ENCODE assay signal across 16 cellular contexts in the genomic region with DNA sequence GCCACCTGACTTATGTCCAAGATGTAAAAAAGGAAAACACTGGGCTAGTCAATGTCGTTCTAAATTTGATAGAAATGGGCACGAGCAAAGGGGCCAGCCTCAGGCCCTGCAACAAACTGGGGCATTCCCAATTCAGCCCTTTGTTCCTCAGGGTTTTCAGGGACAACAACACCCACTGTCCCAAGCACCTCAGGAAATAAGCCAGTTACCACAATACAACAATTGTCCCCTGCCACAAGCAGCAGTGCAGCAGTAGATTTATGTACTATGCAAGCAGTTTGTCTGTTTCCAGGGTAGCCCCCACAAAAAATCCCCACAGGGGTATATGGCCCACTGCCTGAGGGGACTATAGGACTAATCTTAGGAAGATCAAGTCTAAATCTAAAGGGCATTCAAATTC. TPM values are rescaled to one million over a fixed set of nuclear protein-coding genes. Genes with fewer than 3 reads are reported as not detected.
A peak's percentile ranks its signal among the peaks of the same experiment; 100 is the strongest.
DNase-seq lines count a peak whose midpoint lies in the region; TF ChIP-seq lines count a peak whose summit lies in the region.
"Not testable (repeated sequence)": the region's sequence is repeated elsewhere in the genome, so short reads cannot be mapped to it uniquely, and the experiment has no call there.
"Had no signal": no experiment of that assay in that cellular context is flagged by ENCODE, and none has a peak within 500 bp of the region (broad histone marks: within the 10 kb centered on the region; RNA-seq: fewer than 3 reads in every experiment).

No MANE protein-coding gene starts in this region.

- peak overlapping the region; percentile 72 for H3K27ac ChIP-seq in cingulate gyrus (ENCODE audit: low read depth, low read length)
- H3K27ac ChIP-seq in temporal lobe (ENCODE audit: low read depth, low read length) = peak overlapping the region; percentile 82

- TF ChIP-seq CTCF in glutamatergic neuron (IDR thresholded peaks at IDR 0.05; ENCODE audit: partially characterized antibody, unreplicated experiment) = not testable (repeated sequence)

- H3K36me3 Mint-ChIP-seq in glutamatergic neuron (ENCODE audit: unreplicated experiment) = not testable (repeated sequence)

- H3K4me1 Mint-ChIP-seq in glutamatergic neuron (ENCODE audit: low read depth, unreplicated experiment) = peaks cover 27% of the 10 kb centered on the region

- H3K4me3 Mint-ChIP-seq in glutamatergic neuron (ENCODE audit: unreplicated experiment) = not testable (repeated sequence)

- H3K27ac Mint-ChIP-seq in glutamatergic neuron (ENCODE audit: unreplicated experiment) = peak overlapping the region; percentile 78

- DNase-seq in NCI-H69 (lab: John Stamatoyannopoulos, UW) = peak; percentile 55
- DNase-seq in glutamatergic neuron = not testable (repeated sequence)
- DNase-seq in inferior parietal cortex (ENCODE audit: extremely low spot score) = peak; percentile 31
- DNase-seq in midbrain (lab: John Stamatoyannopoulos, UW) = peak; percentile 44
- DNase-seq in putamen (ENCODE audit: low spot score) = peak; percentile 59

- not testable (repeated sequence) for H3K27me3 Mint-ChIP-seq in glutamatergic neuron (ENCODE audit: unreplicated experiment)

- H3K9me3 Mint-ChIP-seq in glutamatergic neuron (ENCODE audit: unreplicated experiment) = not testable (repeated sequence)

RNA-seq across cellular contexts. Expression of a gene that starts 21.1 kb away (rescaled TPM):
- 0.34 TPM for total RNA-seq in glutamatergic neuron (ENCODE audit: unreplicated experiment)
- total RNA-seq in temporal lobe = 0.98 TPM
- total RNA-seq: A172, GM23248 had no signal

RNA-seq across cellular contexts. Expression of a gene that starts 33.3 kb away (rescaled TPM):
- not detected for total RNA-seq in glutamatergic neuron (ENCODE audit: unreplicated experiment)
- total RNA-seq in temporal lobe = not detected
- total RNA-seq: A172; A673; B cell; CD4-positive, alpha-beta T cell; CD8-positive, alpha-beta memory T cell; GM12878; GM23248; H1; H7 had no signal

RNA-seq across cellular contexts. Expression of a gene that starts 55.1 kb away (rescaled TPM):
- total RNA-seq in glutamatergic neuron (ENCODE audit: unreplicated experiment) (0.29 TPM), temporal lobe (not detected)
- total RNA-seq: A172; A673; B cell; CD4-positive, alpha-beta T cell; CD8-positive, alpha-beta memory T cell; GM12878; GM23248; H1; H7 had no signal
